12 cellular contexts compared by ENCODE assay signal in genomic region chr7:39683216-39683845, GRCh38. TPM values are rescaled to one million over a fixed set of nuclear protein-coding genes. Genes with fewer than 3 reads are reported as not detected.
DNase-seq lines count a peak whose midpoint lies in the region; ATAC-seq and TF ChIP-seq lines count a peak whose summit lies in the region.
"Had no signal": no experiment of that assay in that cellular context is flagged by ENCODE, and none has a peak within 500 bp of the region (broad histone marks: within the 10 kb centered on the region; RNA-seq: fewer than 3 reads in every experiment).

No MANE protein-coding gene starts in this region.

- POLR2A ChIA-PET in CD8-positive, alpha-beta memory T cell (lab: Charles Lee): no interaction called here

- H3K9me3 Mint-ChIP-seq in CD8-positive, alpha-beta memory T cell: no peaks in the 10 kb centered on the region

- H3K4me1 ChIP-seq in CD8-positive, alpha-beta memory T cell (ENCODE audit: insufficient read depth, low read length): no peaks in the 10 kb centered on the region

- peak overlapping the region in 5 of 8 donors; percentile 16 to 71 (median 35) for H3K27ac Mint-ChIP-seq in CD8-positive, alpha-beta memory T cell

- H3K27me3 ChIP-seq in CD8-positive, alpha-beta memory T cell (ENCODE audit: insufficient read depth, low read length, poor library complexity, severe bottlenecking): no peaks in the 10 kb centered on the region

- peaks cover 34 to 60% (median 54%) of the 10 kb centered on the region in 3 donors for H3K4me1 Mint-ChIP-seq in CD8-positive, alpha-beta memory T cell

- H3K27ac ChIP-seq in CD8-positive, alpha-beta memory T cell (ENCODE audit: low read depth, low read length): no peak overlapping the region

- CTCF ChIA-PET in CD8-positive, alpha-beta memory T cell (lab: Charles Lee): interaction anchor here (1.3 kb wide), 1 partner anchor 27 kb away, joined by 3 read pairs; no protein-coding TSS in a partner anchor

- no peaks in the 10 kb centered on the region for H3K36me3 ChIP-seq in CD8-positive, alpha-beta memory T cell (ENCODE audit: insufficient read depth, low read length)

- no peak for DNase-seq in CD8-positive, alpha-beta memory T cell
- DNase-seq in NCI-H524 (lab: John Stamatoyannopoulos, UW): peak; percentile 28 to 61
- peak; percentile 29 for DNase-seq in epithelial cell of esophagus (ENCODE audit: low read depth)
- no peak for DNase-seq in omental fat pad (ENCODE audit: low spot score)
- DNase-seq in HUDEP-2 (lab: John Stamatoyannopoulos, UW; ENCODE audit: unreplicated experiment in 76 of 76): no peak
- no peak for DNase-seq in mesenteric fat pad (ENCODE audit: low spot score)
- DNase-seq in NCI-H146 treated with DMSO at 0.1 percent for 48 hours (lab: John Stamatoyannopoulos, UW; ENCODE audit: unreplicated experiment): no peak
- DNase-seq: activated CD4-positive, CD25-positive, alpha-beta regulatory T cell treated with anti-CD3 and anti-CD28 coated beads, Interleukin-2, amount 50 U/mL, for 72 hours; PC-3; retina; stimulated activated CD8-positive, alpha-beta memory T cell treated with anti-CD3 and anti-CD28 coated beads, Interleukin-4, amount 100 ng/mL, for 48 hours had no signal

- H3K27me3 Mint-ChIP-seq in CD8-positive, alpha-beta memory T cell: no peaks in the 10 kb centered on the region

- no peaks in the 10 kb centered on the region for H3K9me3 ChIP-seq in CD8-positive, alpha-beta memory T cell (ENCODE audit: low read length)

- H3K36me3 Mint-ChIP-seq in CD8-positive, alpha-beta memory T cell: peaks cover 0 to 21% (median 7%) of the 10 kb centered on the region in 3 donors

- H3K4me3 Mint-ChIP-seq in CD8-positive, alpha-beta memory T cell: no peak overlapping the region

- peak; percentile 54 for ATAC-seq in omental fat pad (ENCODE audit: low FRiP score)
- ATAC-seq in HG02763 (IDR thresholded peaks at IDR 0.05; ENCODE audit: unreplicated experiment): no peak
- ATAC-seq: PC-3 had no signal

- TF ChIP-seq CTCF in epithelial cell of esophagus (IDR thresholded peaks at IDR 0.05; ENCODE audit: insufficient read depth, low read depth, low read length, missing control alignments) (no peak), omental fat pad (IDR thresholded peaks at IDR 0.05) (no peak)

- H3K4me3 ChIP-seq in CD8-positive, alpha-beta memory T cell (ENCODE audit: low read length): no peak overlapping the region
- no peak overlapping the region for H3K4me3 ChIP-seq in epithelial cell of esophagus (ENCODE audit: low read length)

RNA-seq across cellular contexts. Expression of gene RALA, which starts 60.0 kb away (rescaled TPM):
- total RNA-seq in CD8-positive, alpha-beta memory T cell: 10 to 100 TPM; 32.9 to 33.0 TPM
- 38.6 TPM for polyA plus RNA-seq in CD8-positive, alpha-beta memory T cell
- total RNA-seq in omental fat pad: 10 to 100 TPM; 14.0 to 26.8 (median 17.9) TPM
- 26.7 TPM for total RNA-seq in mesenteric fat pad

Comparison
In these comparisons a context has a peak if more than half of its experiments do, and no peak if none do; other contexts are left out.
1. DNase-seq: peak in NCI-H524 (2 of 2) and epithelial cell of esophagus (single experiment); none in CD8-positive, alpha-beta memory T cell (0 of 5), omental fat pad (single experiment), HUDEP-2 (0 of 76), mesenteric fat pad (single experiment) and NCI-H146 treated with DMSO at 0.1 percent for 48 hours (single experiment).